Comparison of ENCODE assay signal across 17 cellular contexts in the genomic region with DNA sequence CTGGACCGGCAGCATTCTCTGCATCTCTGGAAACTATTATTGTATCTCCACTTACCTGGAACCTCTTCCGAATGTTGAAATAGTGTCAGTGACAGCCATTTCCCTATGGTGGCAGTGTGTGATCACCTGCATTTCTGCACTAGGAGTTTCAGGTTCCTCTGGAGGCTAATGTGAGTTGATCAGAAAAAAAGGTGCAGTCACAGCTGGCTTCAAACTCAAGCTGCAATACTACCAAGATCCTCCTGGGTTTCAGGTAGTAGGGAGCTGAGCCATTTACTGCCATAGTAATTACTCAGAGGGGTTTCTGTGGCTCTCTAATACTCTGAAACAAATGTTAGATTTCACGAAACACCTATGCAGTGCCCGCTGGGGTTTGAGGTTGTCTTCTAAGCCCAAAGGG.
DNase-seq lines count a peak whose midpoint lies in the region; ATAC-seq and TF ChIP-seq lines count a peak whose summit lies in the region.
"Had no signal": no experiment of that assay in that cellular context is flagged by ENCODE, and none has a peak within 500 bp of the region (broad histone marks: within the 10 kb centered on the region; RNA-seq: fewer than 3 reads in every experiment).

No MANE protein-coding gene starts in this region.

- peak overlapping the region; percentile 36; the same call in 1 of the 2 replicates for H3K27ac ChIP-seq in RWPE1
- H3K27ac ChIP-seq: 22Rv1, C4-2B, SJCRH30, upper lobe of right lung had no signal

- CTCF ChIA-PET in RWPE1 (lab: Yijun Ruan, JAX) = interaction anchor here (0.6 to 0.7 kb wide), 2 partner anchors 159 to 304 kb away, joined by 3 to 4 read pairs; no protein-coding TSS in a partner anchor

- DNase-seq in DMS53 (lab: John Stamatoyannopoulos, UW) = peak; percentile 15
- DNase-seq in DMS53 treated with DMSO at 0.1 percent for 48 hours (lab: John Stamatoyannopoulos, UW; ENCODE audit: unreplicated experiment) = no peak
- no peak for DNase-seq in RWPE1 (ENCODE audit: low spot score)
- DNase-seq in iPS-NIHi7 (ENCODE audit: extremely low spot score) = peak; percentile 33
- DNase-seq in stimulated activated CD4-positive, alpha-beta T cell treated with anti-CD3 and anti-CD28 coated beads, Interleukin-4, amount 100 ng/mL, for 24 hours = no peak
- no peak for DNase-seq in foreskin fibroblast
- DNase-seq in stimulated activated CD4-positive, alpha-beta T cell treated with anti-CD3 and anti-CD28 coated beads, Interleukin-1b, Interleukin-23, amount 100 ng/mL, for 48 hours = no peak
- DNase-seq: activated CD4-positive, alpha-beta T cell treated with anti-CD3 and anti-CD28 coated beads for 4 hours; aorta; SJCRH30; stimulated activated CD4-positive, alpha-beta T cell treated with anti-CD3 and anti-CD28 coated beads, Interleukin-15, amount 100 ng/mL, for 24 hours; stimulated activated naive CD8-positive, alpha-beta T cell treated with anti-CD3 and anti-CD28 coated beads, Interleukin-15, amount 100 ng/mL, for 72 hours; T-helper 9 cell; upper lobe of right lung had no signal

- peak; percentile 54 for ATAC-seq in HG03159 (IDR thresholded peaks at IDR 0.05; ENCODE audit: unreplicated experiment)
- ATAC-seq: stimulated activated naive CD8-positive, alpha-beta T cell treated with anti-CD3 and anti-CD28 coated beads, Interleukin-15, amount 100 ng/mL, for 72 hours; upper lobe of right lung had no signal

- POLR2A ChIA-PET in RWPE1 (lab: Yijun Ruan, JAX; ENCODE audit: low non-redundant PET) = no interaction called here

- no peak for TF ChIP-seq CTCF in RWPE1 (conservative IDR thresholded peaks at IDR 0.05; ENCODE audit: low read depth)
- no peak for TF ChIP-seq CTCF in foreskin fibroblast (IDR thresholded peaks at IDR 0.05; ENCODE audit: low read depth, low read length)

- no peak overlapping the region for H3K4me3 ChIP-seq in foreskin fibroblast (ENCODE audit: low read depth in 1 of 2, low read length in 2 of 2)
- H3K4me3 ChIP-seq: SJCRH30, upper lobe of right lung had no signal

Comparison
In these comparisons a context has a peak if more than half of its experiments do, and no peak if none do; other contexts are left out.
1. DNase-seq: peak in DMS53 (single experiment) and iPS-NIHi7 (single experiment); none in DMS53 treated with DMSO at 0.1 percent for 48 hours (single experiment), RWPE1 (single experiment), stimulated activated CD4-positive, alpha-beta T cell treated with anti-CD3 and anti-CD28 coated beads, Interleukin-4, amount 100 ng/mL, for 24 hours (single experiment), foreskin fibroblast (0 of 2) and stimulated activated CD4-positive, alpha-beta T cell treated with anti-CD3 and anti-CD28 coated beads, Interleukin-1b, Interleukin-23, amount 100 ng/mL, for 48 hours (single experiment).